In the genomic region with DNA sequence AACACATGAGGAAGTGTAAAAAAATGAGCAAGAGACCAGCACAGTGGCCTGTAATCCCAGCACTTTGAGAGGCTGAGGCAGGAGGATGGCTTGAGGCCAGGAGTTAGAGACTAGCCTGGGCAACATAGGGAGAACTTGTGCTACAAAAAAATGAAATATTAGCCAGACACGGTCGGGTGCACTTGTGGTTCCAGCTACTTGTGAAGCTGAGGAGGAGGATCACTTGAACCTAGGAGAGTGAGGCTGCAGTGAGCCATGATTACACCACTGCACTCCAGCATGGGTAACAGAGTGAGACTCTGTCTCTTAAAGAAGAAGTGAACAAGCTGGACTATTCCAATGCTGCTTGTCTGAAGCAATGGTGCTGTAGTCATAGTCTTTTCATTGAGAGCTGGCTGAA, we compare ENCODE assay signal across 20 cellular contexts.
"Had no signal": no experiment of that assay in that cellular context is flagged by ENCODE, and none has a peak within 500 bp of the region (broad histone marks: within the 10 kb centered on the region; RNA-seq: fewer than 3 reads in every experiment).

No MANE protein-coding gene starts in this region.

- DNase-seq: activated CD4-positive, alpha-beta T cell treated with anti-CD3 and anti-CD28 coated beads, Interleukin-2, amount 10 ng/mL, durations not matched to agents 7 days and 5 days; activated CD4-positive, CD25-positive, alpha-beta regulatory T cell treated with anti-CD3 and anti-CD28 coated beads, Interleukin-2, amount 50 U/mL, for 72 hours; activated CD8-positive, alpha-beta memory T cell treated with anti-CD3 and anti-CD28 coated beads, Interleukin-2, amount 10 ng/mL, durations not matched to agents 7 days and 5 days; activated CD8-positive, alpha-beta T cell treated with anti-CD3 and anti-CD28 coated beads for 36 hours; activated gamma-delta T cell; activated T-cell treated with anti-CD3 and anti-CD28 coated beads for 4 hours; adrenal gland; brain microvascular endothelial cell; caudate nucleus; effector CD4-positive, alpha-beta T cell; erythroblast; foreskin fibroblast; immature natural killer cell; midbrain; natural killer cell; ovary; psoas muscle; right cardiac atrium; stimulated activated CD4-positive, alpha-beta T cell treated with anti-CD3 and anti-CD28 coated beads, Interleukin-4, amount 100 ng/mL, for 24 hours; stimulated activated naive CD4-positive, alpha-beta T cell treated with Interleukin-2 at 50 U/mL for 16 hours had no signal

- ATAC-seq: activated CD8-positive, alpha-beta memory T cell treated with anti-CD3 and anti-CD28 coated beads, Interleukin-2, amount 10 ng/mL, durations not matched to agents 7 days and 5 days; activated CD8-positive, alpha-beta T cell treated with anti-CD3 and anti-CD28 coated beads for 36 hours; natural killer cell; psoas muscle; right cardiac atrium had no signal
